In the genomic region with DNA sequence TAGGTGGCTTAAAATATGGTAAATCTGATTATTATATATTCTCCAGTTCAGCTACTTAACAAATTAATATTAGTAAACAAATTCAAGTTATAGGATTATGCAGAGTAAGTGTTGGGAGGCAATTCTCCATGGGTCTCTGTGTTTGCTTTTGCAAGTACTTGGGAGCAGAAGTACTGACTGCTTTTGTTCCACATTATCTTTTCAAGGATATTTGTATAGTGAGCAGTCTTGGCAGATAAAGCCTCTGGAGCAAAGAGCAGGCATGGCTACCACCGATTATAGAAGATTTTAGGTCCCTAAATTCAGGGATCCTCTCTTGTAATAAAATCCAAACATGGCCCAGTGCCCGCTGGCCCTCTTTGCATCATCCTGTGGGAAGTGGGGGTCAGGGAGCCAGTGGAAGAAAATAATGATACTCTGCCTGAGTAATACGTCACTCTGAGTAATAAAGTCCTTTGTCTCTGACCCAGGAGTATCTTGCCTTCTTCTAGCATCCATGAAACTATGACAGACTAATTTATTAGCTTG, we compare ENCODE assay signal across 27 cellular contexts. TPM values are rescaled to one million over a fixed set of nuclear protein-coding genes. Genes with fewer than 3 reads are reported as not detected.
DNase-seq lines count a peak whose midpoint lies in the region; ATAC-seq and TF ChIP-seq lines count a peak whose summit lies in the region.
"Had no signal": no experiment of that assay in that cellular context is flagged by ENCODE, and none has a peak within 500 bp of the region (broad histone marks: within the 10 kb centered on the region; RNA-seq: fewer than 3 reads in every experiment).

No MANE protein-coding gene starts in this region.

- DNase-seq in right cardiac atrium = peak in 2 of 3 donors; percentile 23 to 47
- no peak for DNase-seq in heart right ventricle
- peak; percentile 2 for DNase-seq in RKO (ENCODE audit: low spot score)
- no peak for DNase-seq in left lung
- no peak for DNase-seq in NCI-H128 (lab: John Stamatoyannopoulos, UW; ENCODE audit: unreplicated experiment)
- DNase-seq in MV-4-11 (lab: John Stamatoyannopoulos, UW) = no peak
- no peak for DNase-seq in T-helper 9 cell
- DNase-seq: CD4-positive, CD25-positive, alpha-beta regulatory T cell; DMS153; GDM1; HCEC 1CT; MM.1S; NCI-H1048; NCI-H1417 treated with DMSO at 0.1 percent for 48 hours; NCI-H1694 treated with DMSO at 0.1 percent for 48 hours; NCI-H2081; NCI-H2171 treated with DMSO at 0.1 percent for 48 hours; NCI-H345; NCI-H526 treated with DMSO at 0.1 percent for 48 hours; OCI-M1; SK-N-SH; SW 1271 had no signal

- ATAC-seq in right cardiac atrium (peak in 1 of 2 donors; percentile 31), heart right ventricle (no peak), left lung (peak; percentile 70)
- ATAC-seq: GM12878 had no signal

- H3K36me3 ChIP-seq in heart right ventricle = peaks cover 0 to 6% (median 0%) of the 10 kb centered on the region in 9 donors
- peaks cover 0 to 7% of the 10 kb centered on the region in 2 donors for H3K36me3 ChIP-seq in left lung
- H3K36me3 ChIP-seq: BLaER1 had no signal

- intact Hi-C loops in right cardiac atrium (cut with DNase I) = no loop called here
- intact Hi-C loops in heart right ventricle (cut with DNase I) = no loop called here
- intact Hi-C loops in left lung (cut with DNase I) = no loop called here

- H3K9me3 ChIP-seq in right cardiac atrium (ENCODE audit: control insufficient read depth, low read length) (no peaks in the 10 kb centered on the region), heart right ventricle (no peaks in the 10 kb centered on the region), left lung (no peaks in the 10 kb centered on the region)
- H3K9me3 ChIP-seq: BLaER1, SK-N-SH had no signal

- H3K27me3 ChIP-seq in right cardiac atrium (ENCODE audit: control insufficient read depth, insufficient read depth) = no peaks in the 10 kb centered on the region
- H3K27me3 ChIP-seq in heart right ventricle = no peaks in the 10 kb centered on the region
- H3K27me3 ChIP-seq in left lung = no peaks in the 10 kb centered on the region
- H3K27me3 ChIP-seq: BLaER1 had no signal

- TF ChIP-seq CTCF in heart right ventricle (IDR thresholded peaks at IDR 0.05) = no peak
- TF ChIP-seq CTCF in left lung (IDR thresholded peaks at IDR 0.05) = no peak

- H3K4me1 ChIP-seq in right cardiac atrium (ENCODE audit: control insufficient read depth, insufficient read depth, low read length) = no peaks in the 10 kb centered on the region
- peaks cover 0 to 28% (median 3%) of the 10 kb centered on the region in 9 donors for H3K4me1 ChIP-seq in heart right ventricle
- peaks cover 7 to 19% of the 10 kb centered on the region in 2 donors for H3K4me1 ChIP-seq in left lung

- H3K4me3 ChIP-seq in right cardiac atrium (ENCODE audit: low read length) = no peak overlapping the region
- H3K4me3 ChIP-seq in heart right ventricle = no peak overlapping the region
- no peak overlapping the region for H3K4me3 ChIP-seq in left lung
- H3K4me3 ChIP-seq: BLaER1, GM12878 had no signal

- no peak overlapping the region for H3K27ac ChIP-seq in right cardiac atrium (ENCODE audit: low read length)
- no peak overlapping the region for H3K27ac ChIP-seq in heart right ventricle
- peak overlapping the region in 1 of 2 donors; percentile 23 for H3K27ac ChIP-seq in left lung
- H3K27ac ChIP-seq: BLaER1, KMS-11 had no signal

- WGBS in right cardiac atrium = 52% methylated on average over 3 of the region's 3 CpGs
- 57 to 71% methylated on average over 3 of the region's 3 CpGs for WGBS in heart right ventricle, 2 donors

RNA-seq across cellular contexts. Expression of a gene that starts 23.2 kb away (rescaled TPM):
- total RNA-seq in right cardiac atrium (1 to 10 TPM in 3 of 4 donors, under 1 TPM in 1; 0.50 to 6.3 (median 2.3) TPM), heart right ventricle (10 to 100 TPM in 2 of 10 donors, 1 to 10 TPM in 8; 3.4 to 17.9 (median 7.3) TPM), left lung (100 to 1,000 TPM; 143 to 489 TPM)
- polyA plus RNA-seq in right cardiac atrium (2.5 TPM), heart right ventricle (1 to 10 TPM; 2.8 to 4.6 TPM)
- total RNA-seq: CD4-positive, CD25-positive, alpha-beta regulatory T cell had no signal
- polyA plus RNA-seq: AG04450, GM12878, IgD-negative memory B cell, SK-N-SH had no signal

Comparison
In these comparisons a context has a peak if more than half of its experiments do, and no peak if none do; other contexts are left out.
1. DNase-seq: peak in right cardiac atrium (2 of 3) and RKO (single experiment); none in heart right ventricle (0 of 2), left lung (0 of 2), NCI-H128 (single experiment), MV-4-11 (single experiment) and T-helper 9 cell (single experiment).
2. RNA of a gene that starts 23.2 kb away (total RNA-seq): 143 to 489 TPM in left lung; 3.4 to 17.9 TPM in heart right ventricle and 0.50 to 6.3 TPM in right cardiac atrium; every median in the first group is over 4 times any median in the second.